ENCODE assay signal across 1 cellular context in the genomic region with DNA sequence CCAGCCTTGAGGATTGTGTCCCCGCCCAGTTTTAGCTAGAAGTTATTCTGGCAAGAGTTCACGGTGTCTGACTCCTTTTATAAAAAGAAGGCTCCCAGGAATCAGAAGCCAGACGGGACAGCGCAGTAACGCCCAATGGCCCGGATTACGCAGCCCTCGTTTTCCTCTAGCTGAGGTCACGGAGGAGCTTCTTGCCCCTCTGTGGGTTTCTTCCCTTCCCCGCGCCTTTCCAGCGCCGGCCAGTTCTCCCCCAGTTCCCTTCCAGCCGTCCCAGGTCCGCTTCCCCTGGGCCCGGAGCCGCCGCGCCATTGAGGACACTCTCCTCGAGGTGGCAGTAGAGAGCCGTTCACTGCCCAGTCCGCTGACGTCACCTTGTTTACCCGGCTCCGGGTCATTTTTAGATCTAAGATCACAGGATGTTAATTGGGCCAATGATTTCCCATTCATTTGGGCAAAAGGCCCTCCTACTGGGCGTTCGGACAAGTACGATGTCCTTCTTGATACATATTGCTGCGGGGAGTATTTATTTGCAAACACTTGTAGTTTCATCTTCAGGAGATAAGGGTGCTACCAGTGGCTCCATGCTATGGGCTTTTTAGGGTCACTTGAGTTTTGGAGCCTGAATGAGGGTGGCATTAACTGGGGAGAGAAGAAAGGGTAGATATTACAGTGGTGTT.
TF ChIP-seq lines count a peak whose summit lies in the region.

No MANE protein-coding gene starts in this region.

TF ChIP-seq in HEK293, 187 proteins besides CTCF, POLR2A, EP300 and RAD21 (continued from another document and continues in another):
- TF ChIP-seq, protein P1, sequence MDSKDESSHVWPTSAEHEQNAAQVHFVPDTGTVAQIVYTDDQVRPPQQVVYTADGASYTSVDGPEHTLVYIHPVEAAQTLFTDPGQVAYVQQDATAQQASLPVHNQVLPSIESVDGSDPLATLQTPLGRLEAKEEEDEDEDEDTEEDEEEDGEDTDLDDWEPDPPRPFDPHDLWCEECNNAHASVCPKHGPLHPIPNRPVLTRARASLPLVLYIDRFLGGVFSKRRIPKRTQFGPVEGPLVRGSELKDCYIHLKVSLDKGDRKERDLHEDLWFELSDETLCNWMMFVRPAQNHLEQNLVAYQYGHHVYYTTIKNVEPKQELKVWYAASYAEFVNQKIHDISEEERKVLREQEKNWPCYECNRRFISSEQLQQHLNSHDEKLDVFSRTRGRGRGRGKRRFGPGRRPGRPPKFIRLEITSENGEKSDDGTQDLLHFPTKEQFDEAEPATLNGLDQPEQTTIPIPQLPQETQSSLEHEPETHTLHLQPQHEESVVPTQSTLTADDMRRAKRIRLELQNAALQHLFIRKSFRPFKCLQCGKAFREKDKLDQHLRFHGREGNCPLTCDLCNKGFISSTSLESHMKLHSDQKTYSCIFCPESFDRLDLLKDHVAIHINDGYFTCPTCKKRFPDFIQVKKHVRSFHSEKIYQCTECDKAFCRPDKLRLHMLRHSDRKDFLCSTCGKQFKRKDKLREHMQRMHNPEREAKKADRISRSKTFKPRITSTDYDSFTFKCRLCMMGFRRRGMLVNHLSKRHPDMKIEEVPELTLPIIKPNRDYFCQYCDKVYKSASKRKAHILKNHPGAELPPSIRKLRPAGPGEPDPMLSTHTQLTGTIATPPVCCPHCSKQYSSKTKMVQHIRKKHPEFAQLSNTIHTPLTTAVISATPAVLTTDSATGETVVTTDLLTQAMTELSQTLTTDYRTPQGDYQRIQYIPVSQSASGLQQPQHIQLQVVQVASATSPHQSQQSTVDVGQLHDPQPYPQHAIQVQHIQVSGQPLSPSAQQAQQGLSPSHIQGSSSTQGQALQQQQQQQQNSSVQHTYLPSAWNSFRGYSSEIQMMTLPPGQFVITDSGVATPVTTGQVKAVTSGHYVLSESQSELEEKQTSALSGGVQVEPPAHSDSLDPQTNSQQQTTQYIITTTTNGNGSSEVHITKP (tag by site-specific recombination; IDR thresholded peaks at IDR 0.05): no peak
- TF ChIP-seq RBAK (tag by site-specific recombination; IDR thresholded peaks at IDR 0.05) (no peak), ZNF510 (tag by site-specific recombination; IDR thresholded peaks at IDR 0.05; ENCODE audit: insufficient replicate concordance) (no peak), ZNF521 (tag by site-specific recombination; IDR thresholded peaks at IDR 0.05) (no peak), ZNF184 (tag by site-specific recombination; IDR thresholded peaks at IDR 0.05) (no peak), HOXC10 (CRISPR knock-in tag; IDR thresholded peaks at IDR 0.05) (no peak), KLF8 (tag by site-specific recombination; IDR thresholded peaks at IDR 0.05) (no peak), ZBTB17 (tag by site-specific recombination; IDR thresholded peaks at IDR 0.05) (peak; percentile 75), ZNF600 (tag by site-specific recombination; IDR thresholded peaks at IDR 0.05) (no peak), ZNF354C (tag by site-specific recombination; IDR thresholded peaks at IDR 0.05; ENCODE audit: borderline replicate concordance, low read depth) (no peak), ZNF138 (tag by site-specific recombination; IDR thresholded peaks at IDR 0.05; ENCODE audit: borderline replicate concordance) (no peak), ZNF48 (tag by site-specific recombination; IDR thresholded peaks at IDR 0.05) (no peak), MEIS1 (CRISPR knock-in tag; IDR thresholded peaks at IDR 0.05; ENCODE audit: borderline replicate concordance) (no peak), ZFP3 (tag by site-specific recombination; IDR thresholded peaks at IDR 0.05; ENCODE audit: low read depth) (no peak), ZNF394 (tag by site-specific recombination; IDR thresholded peaks at IDR 0.05; ENCODE audit: borderline replicate concordance) (no peak), ZNF621 (tag by site-specific recombination; IDR thresholded peaks at IDR 0.05) (no peak), ZNF2 (tag by site-specific recombination; IDR thresholded peaks at IDR 0.05) (no peak), ZNF776 (tag by site-specific recombination; IDR thresholded peaks at IDR 0.05; ENCODE audit: borderline replicate concordance) (no peak), ZNF10 (tag by site-specific recombination; IDR thresholded peaks at IDR 0.05) (peak; percentile 8; the same call in 1 of the 2 replicates), ZNF791 (tag by site-specific recombination; IDR thresholded peaks at IDR 0.05) (no peak), ZNF366 (tag by site-specific recombination; conservative IDR thresholded peaks at IDR 0.05) (no peak), ZNF133 (tag by site-specific recombination; IDR thresholded peaks at IDR 0.05) (no peak), ZSCAN23 (tag by site-specific recombination; IDR thresholded peaks at IDR 0.05) (no peak), WT1 (tag by site-specific recombination; IDR thresholded peaks at IDR 0.05) (no peak), ZNF747 (tag by site-specific recombination; IDR thresholded peaks at IDR 0.05) (no peak), ZNF140 (tag by site-specific recombination; IDR thresholded peaks at IDR 0.05) (no peak), ZNF658 (tag by site-specific recombination; IDR thresholded peaks at IDR 0.05) (no peak), FEZF1 (tag by site-specific recombination; IDR thresholded peaks at IDR 0.05) (no peak), ZNF19 (tag by site-specific recombination; IDR thresholded peaks at IDR 0.05; ENCODE audit: low read depth) (no peak), ZNF624 (tag by site-specific recombination; IDR thresholded peaks at IDR 0.05) (no peak), HOXD13 (CRISPR knock-in tag; IDR thresholded peaks at IDR 0.05; ENCODE audit: borderline replicate concordance) (no peak), IKZF3 (tag by site-specific recombination; IDR thresholded peaks at IDR 0.05) (no peak)
- TF ChIP-seq, protein P2, sequence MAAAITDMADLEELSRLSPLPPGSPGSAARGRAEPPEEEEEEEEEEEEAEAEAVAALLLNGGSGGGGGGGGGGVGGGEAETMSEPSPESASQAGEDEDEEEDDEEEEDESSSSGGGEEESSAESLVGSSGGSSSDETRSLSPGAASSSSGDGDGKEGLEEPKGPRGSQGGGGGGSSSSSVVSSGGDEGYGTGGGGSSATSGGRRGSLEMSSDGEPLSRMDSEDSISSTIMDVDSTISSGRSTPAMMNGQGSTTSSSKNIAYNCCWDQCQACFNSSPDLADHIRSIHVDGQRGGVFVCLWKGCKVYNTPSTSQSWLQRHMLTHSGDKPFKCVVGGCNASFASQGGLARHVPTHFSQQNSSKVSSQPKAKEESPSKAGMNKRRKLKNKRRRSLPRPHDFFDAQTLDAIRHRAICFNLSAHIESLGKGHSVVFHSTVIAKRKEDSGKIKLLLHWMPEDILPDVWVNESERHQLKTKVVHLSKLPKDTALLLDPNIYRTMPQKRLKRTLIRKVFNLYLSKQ (tag by site-specific recombination; IDR thresholded peaks at IDR 0.05; ENCODE audit: borderline replicate concordance): no peak
- TF ChIP-seq, protein P3, sequence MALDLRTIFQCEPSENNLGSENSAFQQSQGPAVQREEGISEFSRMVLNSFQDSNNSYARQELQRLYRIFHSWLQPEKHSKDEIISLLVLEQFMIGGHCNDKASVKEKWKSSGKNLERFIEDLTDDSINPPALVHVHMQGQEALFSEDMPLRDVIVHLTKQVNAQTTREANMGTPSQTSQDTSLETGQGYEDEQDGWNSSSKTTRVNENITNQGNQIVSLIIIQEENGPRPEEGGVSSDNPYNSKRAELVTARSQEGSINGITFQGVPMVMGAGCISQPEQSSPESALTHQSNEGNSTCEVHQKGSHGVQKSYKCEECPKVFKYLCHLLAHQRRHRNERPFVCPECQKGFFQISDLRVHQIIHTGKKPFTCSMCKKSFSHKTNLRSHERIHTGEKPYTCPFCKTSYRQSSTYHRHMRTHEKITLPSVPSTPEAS (tag by site-specific recombination; IDR thresholded peaks at IDR 0.05): no peak
- TF ChIP-seq, protein P4, sequence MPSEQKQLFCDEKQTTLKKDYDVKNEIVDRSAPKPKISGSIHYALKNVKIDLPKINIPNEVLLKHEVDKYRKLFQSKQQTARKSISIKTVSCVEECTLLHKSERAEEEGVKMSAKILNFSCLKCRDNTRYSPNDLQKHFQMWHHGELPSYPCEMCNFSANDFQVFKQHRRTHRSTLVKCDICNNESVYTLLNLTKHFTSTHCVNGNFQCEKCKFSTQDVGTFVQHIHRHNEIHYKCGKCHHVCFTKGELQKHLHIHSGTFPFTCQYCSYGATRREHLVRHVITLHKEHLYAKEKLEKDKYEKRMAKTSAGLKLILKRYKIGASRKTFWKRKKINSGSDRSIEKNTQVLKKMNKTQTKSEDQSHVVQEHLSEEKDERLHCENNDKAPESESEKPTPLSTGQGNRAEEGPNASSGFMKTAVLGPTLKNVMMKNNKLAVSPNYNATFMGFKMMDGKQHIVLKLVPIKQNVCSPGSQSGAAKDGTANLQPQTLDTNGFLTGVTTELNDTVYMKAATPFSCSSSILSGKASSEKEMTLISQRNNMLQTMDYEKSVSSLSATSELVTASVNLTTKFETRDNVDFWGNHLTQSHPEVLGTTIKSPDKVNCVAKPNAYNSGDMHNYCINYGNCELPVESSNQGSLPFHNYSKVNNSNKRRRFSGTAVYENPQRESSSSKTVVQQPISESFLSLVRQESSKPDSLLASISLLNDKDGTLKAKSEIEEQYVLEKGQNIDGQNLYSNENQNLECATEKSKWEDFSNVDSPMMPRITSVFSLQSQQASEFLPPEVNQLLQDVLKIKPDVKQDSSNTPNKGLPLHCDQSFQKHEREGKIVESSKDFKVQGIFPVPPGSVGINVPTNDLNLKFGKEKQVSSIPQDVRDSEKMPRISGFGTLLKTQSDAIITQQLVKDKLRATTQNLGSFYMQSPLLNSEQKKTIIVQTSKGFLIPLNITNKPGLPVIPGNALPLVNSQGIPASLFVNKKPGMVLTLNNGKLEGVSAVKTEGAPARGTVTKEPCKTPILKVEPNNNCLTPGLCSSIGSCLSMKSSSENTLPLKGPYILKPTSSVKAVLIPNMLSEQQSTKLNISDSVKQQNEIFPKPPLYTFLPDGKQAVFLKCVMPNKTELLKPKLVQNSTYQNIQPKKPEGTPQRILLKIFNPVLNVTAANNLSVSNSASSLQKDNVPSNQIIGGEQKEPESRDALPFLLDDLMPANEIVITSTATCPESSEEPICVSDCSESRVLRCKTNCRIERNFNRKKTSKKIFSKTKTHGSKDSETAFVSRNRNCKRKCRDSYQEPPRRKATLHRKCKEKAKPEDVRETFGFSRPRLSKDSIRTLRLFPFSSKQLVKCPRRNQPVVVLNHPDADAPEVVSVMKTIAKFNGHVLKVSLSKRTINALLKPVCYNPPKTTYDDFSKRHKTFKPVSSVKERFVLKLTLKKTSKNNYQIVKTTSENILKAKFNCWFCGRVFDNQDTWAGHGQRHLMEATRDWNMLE (tag by site-specific recombination; conservative IDR thresholded peaks at IDR 0.05; ENCODE audit: low read depth): no peak
- TF ChIP-seq, protein P5, sequence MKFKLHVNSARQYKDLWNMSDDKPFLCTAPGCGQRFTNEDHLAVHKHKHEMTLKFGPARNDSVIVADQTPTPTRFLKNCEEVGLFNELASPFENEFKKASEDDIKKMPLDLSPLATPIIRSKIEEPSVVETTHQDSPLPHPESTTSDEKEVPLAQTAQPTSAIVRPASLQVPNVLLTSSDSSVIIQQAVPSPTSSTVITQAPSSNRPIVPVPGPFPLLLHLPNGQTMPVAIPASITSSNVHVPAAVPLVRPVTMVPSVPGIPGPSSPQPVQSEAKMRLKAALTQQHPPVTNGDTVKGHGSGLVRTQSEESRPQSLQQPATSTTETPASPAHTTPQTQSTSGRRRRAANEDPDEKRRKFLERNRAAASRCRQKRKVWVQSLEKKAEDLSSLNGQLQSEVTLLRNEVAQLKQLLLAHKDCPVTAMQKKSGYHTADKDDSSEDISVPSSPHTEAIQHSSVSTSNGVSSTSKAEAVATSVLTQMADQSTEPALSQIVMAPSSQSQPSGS (tag by site-specific recombination; IDR thresholded peaks at IDR 0.05; ENCODE audit: low read depth): peak; percentile 98
- TF ChIP-seq, protein P6, sequence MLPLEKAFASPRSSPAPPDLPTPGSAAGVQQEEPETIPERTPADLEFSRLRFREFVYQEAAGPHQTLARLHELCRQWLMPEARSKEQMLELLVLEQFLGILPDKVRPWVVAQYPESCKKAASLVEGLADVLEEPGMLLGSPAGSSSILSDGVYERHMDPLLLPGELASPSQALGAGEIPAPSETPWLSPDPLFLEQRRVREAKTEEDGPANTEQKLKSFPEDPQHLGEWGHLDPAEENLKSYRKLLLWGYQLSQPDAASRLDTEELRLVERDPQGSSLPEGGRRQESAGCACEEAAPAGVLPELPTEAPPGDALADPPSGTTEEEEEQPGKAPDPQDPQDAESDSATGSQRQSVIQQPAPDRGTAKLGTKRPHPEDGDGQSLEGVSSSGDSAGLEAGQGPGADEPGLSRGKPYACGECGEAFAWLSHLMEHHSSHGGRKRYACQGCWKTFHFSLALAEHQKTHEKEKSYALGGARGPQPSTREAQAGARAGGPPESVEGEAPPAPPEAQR (tag by site-specific recombination; IDR thresholded peaks at IDR 0.05): no peak
- TF ChIP-seq, protein P7, sequence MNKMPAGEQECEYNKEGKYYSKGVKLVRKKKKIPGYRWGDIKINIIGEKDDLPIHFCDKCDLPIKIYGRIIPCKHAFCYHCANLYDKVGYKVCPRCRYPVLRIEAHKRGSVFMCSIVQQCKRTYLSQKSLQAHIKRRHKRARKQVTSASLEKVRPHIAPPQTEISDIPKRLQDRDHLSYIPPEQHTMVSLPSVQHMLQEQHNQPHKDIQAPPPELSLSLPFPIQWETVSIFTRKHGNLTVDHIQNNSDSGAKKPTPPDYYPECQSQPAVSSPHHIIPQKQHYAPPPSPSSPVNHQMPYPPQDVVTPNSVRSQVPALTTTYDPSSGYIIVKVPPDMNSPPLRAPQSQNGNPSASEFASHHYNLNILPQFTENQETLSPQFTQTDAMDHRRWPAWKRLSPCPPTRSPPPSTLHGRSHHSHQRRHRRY (tag by site-specific recombination; IDR thresholded peaks at IDR 0.05): no peak
- TF ChIP-seq, protein P8, sequence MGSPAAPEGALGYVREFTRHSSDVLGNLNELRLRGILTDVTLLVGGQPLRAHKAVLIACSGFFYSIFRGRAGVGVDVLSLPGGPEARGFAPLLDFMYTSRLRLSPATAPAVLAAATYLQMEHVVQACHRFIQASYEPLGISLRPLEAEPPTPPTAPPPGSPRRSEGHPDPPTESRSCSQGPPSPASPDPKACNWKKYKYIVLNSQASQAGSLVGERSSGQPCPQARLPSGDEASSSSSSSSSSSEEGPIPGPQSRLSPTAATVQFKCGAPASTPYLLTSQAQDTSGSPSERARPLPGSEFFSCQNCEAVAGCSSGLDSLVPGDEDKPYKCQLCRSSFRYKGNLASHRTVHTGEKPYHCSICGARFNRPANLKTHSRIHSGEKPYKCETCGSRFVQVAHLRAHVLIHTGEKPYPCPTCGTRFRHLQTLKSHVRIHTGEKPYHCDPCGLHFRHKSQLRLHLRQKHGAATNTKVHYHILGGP (tag by site-specific recombination; IDR thresholded peaks at IDR 0.05): no peak
- TF ChIP-seq, protein P9, sequence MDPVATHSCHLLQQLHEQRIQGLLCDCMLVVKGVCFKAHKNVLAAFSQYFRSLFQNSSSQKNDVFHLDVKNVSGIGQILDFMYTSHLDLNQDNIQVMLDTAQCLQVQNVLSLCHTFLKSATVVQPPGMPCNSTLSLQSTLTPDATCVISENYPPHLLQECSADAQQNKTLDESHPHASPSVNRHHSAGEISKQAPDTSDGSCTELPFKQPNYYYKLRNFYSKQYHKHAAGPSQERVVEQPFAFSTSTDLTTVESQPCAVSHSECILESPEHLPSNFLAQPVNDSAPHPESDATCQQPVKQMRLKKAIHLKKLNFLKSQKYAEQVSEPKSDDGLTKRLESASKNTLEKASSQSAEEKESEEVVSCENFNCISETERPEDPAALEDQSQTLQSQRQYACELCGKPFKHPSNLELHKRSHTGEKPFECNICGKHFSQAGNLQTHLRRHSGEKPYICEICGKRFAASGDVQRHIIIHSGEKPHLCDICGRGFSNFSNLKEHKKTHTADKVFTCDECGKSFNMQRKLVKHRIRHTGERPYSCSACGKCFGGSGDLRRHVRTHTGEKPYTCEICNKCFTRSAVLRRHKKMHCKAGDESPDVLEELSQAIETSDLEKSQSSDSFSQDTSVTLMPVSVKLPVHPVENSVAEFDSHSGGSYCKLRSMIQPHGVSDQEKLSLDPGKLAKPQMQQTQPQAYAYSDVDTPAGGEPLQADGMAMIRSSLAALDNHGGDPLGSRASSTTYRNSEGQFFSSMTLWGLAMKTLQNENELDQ (tag by site-specific recombination; IDR thresholded peaks at IDR 0.05; ENCODE audit: low read depth): no peak
